In the genomic region with DNA sequence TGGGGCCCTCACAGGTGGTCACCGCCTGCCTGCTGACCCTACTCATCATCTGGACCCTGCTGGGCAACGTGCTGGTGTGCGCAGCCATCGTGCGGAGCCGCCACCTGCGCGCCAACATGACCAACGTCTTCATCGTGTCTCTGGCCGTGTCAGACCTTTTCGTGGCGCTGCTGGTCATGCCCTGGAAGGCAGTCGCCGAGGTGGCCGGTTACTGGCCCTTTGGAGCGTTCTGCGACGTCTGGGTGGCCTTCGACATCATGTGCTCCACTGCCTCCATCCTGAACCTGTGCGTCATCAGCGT, we compare ENCODE assay signal across 21 cellular contexts. TPM values are rescaled to one million over a fixed set of nuclear protein-coding genes. Genes with fewer than 3 reads are reported as not detected.
DNase-seq lines count a peak whose midpoint lies in the region; ATAC-seq and TF ChIP-seq lines count a peak whose summit lies in the region.
"Had no signal": no experiment of that assay in that cellular context is flagged by ENCODE, and none has a peak within 500 bp of the region (broad histone marks: within the 10 kb centered on the region; RNA-seq: fewer than 3 reads in every experiment).

No MANE protein-coding gene starts in this region.

- TF ChIP-seq RAD21 in neural cell (conservative IDR thresholded peaks at IDR 0.05), result no peak

- no peaks in the 10 kb centered on the region for H3F3A ChIP-seq in neural cell (ENCODE audit: insufficient read depth, low read length, poor library complexity, severe bottlenecking)

- H3K9me2 ChIP-seq in neural cell (ENCODE audit: insufficient read depth, low read length), result no peaks in the 10 kb centered on the region

- peaks cover 43% of the 10 kb centered on the region for H3K27me3 ChIP-seq in HUES48 (ENCODE audit: control insufficient read depth, insufficient read depth, low read length)
- peaks cover 46% of the 10 kb centered on the region for H3K27me3 ChIP-seq in ectodermal cell (ENCODE audit: control insufficient read depth, insufficient read depth, low read length, poor library complexity, severe bottlenecking)
- peaks cover 40% of the 10 kb centered on the region for H3K27me3 ChIP-seq in iPS-15b (ENCODE audit: control insufficient read depth, insufficient read depth, low read length)
- peaks cover 18% of the 10 kb centered on the region for H3K27me3 ChIP-seq in neural cell (ENCODE audit: insufficient read depth, low read depth, low read length)
- H3K27me3 ChIP-seq: BE2C, SJSA1 had no signal

- H3K4me1 ChIP-seq in HUES48 (ENCODE audit: control insufficient read depth, insufficient read depth, low read length), result no peaks in the 10 kb centered on the region
- H3K4me1 ChIP-seq in ectodermal cell (ENCODE audit: control insufficient read depth, insufficient read depth, low read length), result no peaks in the 10 kb centered on the region
- no peaks in the 10 kb centered on the region for H3K4me1 ChIP-seq in iPS-15b (ENCODE audit: control insufficient read depth, insufficient read depth, low read length)
- H3K4me1 ChIP-seq: A549, BE2C, HAP-1, SJSA1 had no signal

- H3K36me3 ChIP-seq in HUES48 (ENCODE audit: control insufficient read depth, insufficient read depth, low read length) (no peaks in the 10 kb centered on the region), ectodermal cell (ENCODE audit: control insufficient read depth, insufficient read depth, low read length) (no peaks in the 10 kb centered on the region), iPS-15b (ENCODE audit: control insufficient read depth, insufficient read depth, low read length) (no peaks in the 10 kb centered on the region), neural cell (ENCODE audit: insufficient read depth, low read length) (no peaks in the 10 kb centered on the region)
- H3K36me3 ChIP-seq: BE2C, HAP-1, SJSA1 had no signal

- whole genome bisulfite sequencing in ectodermal cell, 2 experiments, result 85% methylated on average over 22 of the region's 22 CpGs

- no peak for DNase-seq in activated effector memory CD4-positive, alpha-beta T cell treated with Interleukin-2 at 50 U/mL for 16 hours
- DNase-seq: BE2C, EL, GF-D8, NCI-H1105, NCI-H1694, NCI-H2081, NCI-H2171 treated with DMSO at 0.1 percent for 48 hours, NCI-H526 had no signal

- H3K79me2 ChIP-seq in neural cell (replicated peaks; ENCODE audit: insufficient read depth, low read length), result no peaks in the 10 kb centered on the region

- no peak for TF ChIP-seq CTCF in neural cell (IDR thresholded peaks at IDR 0.05; ENCODE audit: poor library complexity, severe bottlenecking)

- H3K9ac ChIP-seq in HUES48 (ENCODE audit: low read depth, low read length), result no peak overlapping the region
- no peak overlapping the region for H3K9ac ChIP-seq in iPS-15b (ENCODE audit: low read depth, low read length)
- no peak overlapping the region for H3K9ac ChIP-seq in neural cell (ENCODE audit: low read length)

- ATAC-seq in HG02798 (IDR thresholded peaks at IDR 0.05; ENCODE audit: poor library complexity, unreplicated experiment), result no peak
- ATAC-seq in GM21723 (IDR thresholded peaks at IDR 0.05; ENCODE audit: unreplicated experiment), result no peak
- no peak for ATAC-seq in activated CD4-positive, CD25-positive, alpha-beta regulatory T cell treated with anti-CD3 and anti-CD28 coated beads, Interleukin-2, amount 50 U/mL, for 24 hours
- ATAC-seq: A549, Right ventricle myocardium inferior had no signal

- no peak for TF ChIP-seq EP300 in neural cell (conservative IDR thresholded peaks at IDR 0.05; ENCODE audit: poor library complexity, severe bottlenecking)

- H3K27ac ChIP-seq in HUES48 (ENCODE audit: low read depth, low read length), result no peak overlapping the region
- H3K27ac ChIP-seq in ectodermal cell (ENCODE audit: insufficient read depth, low read depth, low read length, poor library complexity, severe bottlenecking), result no peak overlapping the region
- H3K27ac ChIP-seq in neural cell (ENCODE audit: low read length), result no peak overlapping the region
- H3K27ac ChIP-seq: A549, SJSA1 had no signal

- H3K4me2 ChIP-seq in neural cell (ENCODE audit: low read length), result no peak overlapping the region
- H3K4me2 ChIP-seq: A549 had no signal

- H3K4me3 ChIP-seq in HUES48 (ENCODE audit: low read depth, low read length), result peak overlapping the region; percentile 61
- H3K4me3 ChIP-seq in ectodermal cell (ENCODE audit: insufficient read depth, low read depth, low read length), result peak overlapping the region; percentile 36
- peak overlapping the region; percentile 39 for H3K4me3 ChIP-seq in iPS-15b (ENCODE audit: low read depth, low read length)
- H3K4me3 ChIP-seq in neural cell (ENCODE audit: low read length), result peak overlapping the region; percentile 59
- H3K4me3 ChIP-seq: A549, HAP-1, SJSA1 had no signal

- H3K9me3 ChIP-seq in HUES48 (ENCODE audit: control insufficient read depth, insufficient read depth, low read length) (no peaks in the 10 kb centered on the region), ectodermal cell (ENCODE audit: control insufficient read depth, low read length) (no peaks in the 10 kb centered on the region), iPS-15b (ENCODE audit: control insufficient read depth, insufficient read depth, low read length) (no peaks in the 10 kb centered on the region), neural cell (ENCODE audit: low read length) (no peaks in the 10 kb centered on the region)
- H3K9me3 ChIP-seq: A549, BE2C, HAP-1, SJSA1 had no signal

- H4K20me1 ChIP-seq in neural cell (ENCODE audit: insufficient read depth), result no peaks in the 10 kb centered on the region

- no peak overlapping the region for H2AFZ ChIP-seq in neural cell (ENCODE audit: low read depth, low read length)

TF ChIP-seq in neural cell, 6 proteins besides CTCF, POLR2A, EP300 and RAD21:
- no peak for TF ChIP-seq MXI1 (conservative IDR thresholded peaks at IDR 0.05; ENCODE audit: poor library complexity, severe bottlenecking)

RNA-seq across cellular contexts. Expression of a gene that starts 0.7 kb away (rescaled TPM):
- polyA plus RNA-seq in ectodermal cell (2013, experiment 1 of 4), result 0.33 TPM
- 0.16 TPM for polyA plus RNA-seq in ectodermal cell (2013, experiment 2 of 4)
- polyA plus RNA-seq in ectodermal cell (2013, experiment 3 of 4), result 0.16 TPM
- polyA plus RNA-seq in ectodermal cell (2013, experiment 4 of 4), result 0.53 TPM
- 0.33 and 0.46 TPM in 2 replicates for polyA plus RNA-seq in neural cell
- 0.58 and 0.73 TPM in 2 replicates for polyA minus RNA-seq in neural cell
- polyA plus RNA-seq: A549, IgD-negative memory B cell had no signal
